ENCODE assay signal across 8 cellular contexts in the genomic region with DNA sequence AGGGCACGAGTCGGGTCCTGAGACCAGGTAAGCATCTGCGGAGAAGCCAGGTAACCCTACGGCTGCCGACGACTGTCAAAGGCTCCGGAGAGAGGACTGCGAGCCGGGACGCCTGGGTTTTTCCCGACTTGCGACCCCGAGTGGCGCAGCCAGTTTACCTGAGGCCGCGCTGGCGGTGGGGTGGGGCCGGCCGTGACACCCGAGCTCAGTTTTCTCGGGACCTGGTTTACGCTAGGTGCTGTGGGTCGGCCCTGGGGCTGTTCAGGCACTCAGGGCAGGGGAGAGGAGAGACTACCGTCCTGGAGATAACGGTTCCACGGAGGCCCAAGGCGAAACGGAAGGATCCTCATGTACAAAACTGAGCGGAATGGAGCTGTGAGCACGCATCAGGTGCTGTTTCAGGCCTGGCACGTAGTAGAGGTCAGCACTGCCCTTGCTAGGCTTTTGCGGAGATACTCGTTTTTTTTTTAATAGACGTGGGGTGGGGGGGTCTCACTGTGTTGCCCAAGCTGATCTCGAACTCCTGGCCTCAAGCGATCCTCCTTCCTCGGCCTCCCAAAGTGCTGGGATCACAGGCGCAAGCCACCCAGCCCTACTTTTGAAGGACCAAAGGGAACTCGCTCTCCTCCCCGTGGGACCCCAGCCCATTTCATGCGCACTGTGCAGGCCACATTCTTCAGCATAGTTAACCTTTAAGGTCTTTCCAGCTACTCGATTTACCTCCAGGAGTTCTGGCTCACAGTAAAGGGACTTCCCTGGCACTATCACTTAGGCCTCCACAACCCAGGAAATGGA. TPM values are rescaled to one million over a fixed set of nuclear protein-coding genes. Genes with fewer than 3 reads are reported as not detected.
DNase-seq lines count a peak whose midpoint lies in the region; ATAC-seq and TF ChIP-seq lines count a peak whose summit lies in the region.

No MANE protein-coding gene starts in this region.

- no peaks in the 10 kb centered on the region for H3K27me3 ChIP-seq in breast epithelium
- H3K27me3 ChIP-seq in uterus, result no peaks in the 10 kb centered on the region

- TF ChIP-seq POLR2A in breast epithelium (IDR thresholded peaks at IDR 0.05), result no peak
- TF ChIP-seq POLR2A in uterus (IDR thresholded peaks at IDR 0.05), result no peak

- H3K27me3 Mint-ChIP-seq in memory B cell, result no peaks in the 10 kb centered on the region

- no peak for TF ChIP-seq CTCF in breast epithelium (IDR thresholded peaks at IDR 0.05)
- TF ChIP-seq CTCF in uterus (IDR thresholded peaks at IDR 0.05), result peak in 1 of 4 experiments; percentile 5

- H3K27ac Mint-ChIP-seq in memory B cell, result peak overlapping the region; percentile 93

- intact Hi-C loops in breast epithelium (cut with DNase I; ENCODE audit: low total_unique reads), result no loop called here
- intact Hi-C loops in uterus (cut with DNase I; ENCODE audit: low total_unique reads), result no loop called here

- H3K4me3 Mint-ChIP-seq in memory B cell, result peak overlapping the region; percentile 96

- peaks cover 3% of the 10 kb centered on the region for H3K36me3 Mint-ChIP-seq in memory B cell

- H3K9me3 Mint-ChIP-seq in memory B cell, result no peaks in the 10 kb centered on the region

- peak; percentile 12 for DNase-seq in DMS79 treated with DMSO at 0.1 percent for 48 hours (lab: John Stamatoyannopoulos, UW)
- peak; percentile 30 for DNase-seq in M059J (ENCODE audit: low read depth)
- no peak for DNase-seq in breast epithelium (ENCODE audit: low spot score in 2 of 2)
- no peak for DNase-seq in memory B cell (ENCODE audit: low spot score in 2 of 2)
- no peak for DNase-seq in uterus
- DNase-seq in NCI-H510A (lab: John Stamatoyannopoulos, UW), result no peak
- no peak for DNase-seq in central memory CD4-positive, alpha-beta T cell

- H3K9me3 ChIP-seq in breast epithelium (no peaks in the 10 kb centered on the region), uterus (no peaks in the 10 kb centered on the region)

- H3K36me3 ChIP-seq in breast epithelium (no peaks in the 10 kb centered on the region), uterus (no peaks in the 10 kb centered on the region)

- H3K4me1 Mint-ChIP-seq in memory B cell, result peaks cover 32% of the 10 kb centered on the region

- H3K4me1 ChIP-seq in breast epithelium, result peaks cover 0 to 13% of the 10 kb centered on the region in 2 donors
- H3K4me1 ChIP-seq in uterus, result peaks cover 4 to 17% of the 10 kb centered on the region in 2 donors

- H3K27ac ChIP-seq in breast epithelium, result peak overlapping the region; percentile 83 to 86
- peak overlapping the region; percentile 93 for H3K27ac ChIP-seq in uterus

- ATAC-seq in GM21576 (IDR thresholded peaks at IDR 0.05; ENCODE audit: unreplicated experiment) (peak; percentile 7), memory B cell (ENCODE audit: low read depth) (peak; percentile 12)

- H3K4me3 ChIP-seq in breast epithelium (peak overlapping the region; percentile 68 to 85 (median 85)), uterus (peak overlapping the region; percentile 74 to 96)

RNA-seq across cellular contexts. Expression of gene MTRFR, which starts 0.5 kb away (rescaled TPM):
- 25.5 and 32.1 TPM in 2 replicates for total RNA-seq in M059J (2014; rRNA removed; shearing (Covaris generic))
- total RNA-seq in breast epithelium (1 to 10 TPM; 5.6 to 8.8 (median 8.6) TPM), uterus (10 to 100 TPM in 2 of 4 donors, 1 to 10 TPM in 1, under 1 TPM in 1; 0.51 to 18.9 (median 8.3) TPM)

RNA-seq across cellular contexts. Expression of gene MPHOSPH9, which starts 0.8 kb away (rescaled TPM):
- 52.7 and 80.0 TPM in 2 replicates for total RNA-seq in M059J (2014; rRNA removed; shearing (Covaris generic))
- total RNA-seq in breast epithelium (10 to 100 TPM; 19.0 to 28.6 (median 21.7) TPM), uterus (100 to 1,000 TPM in 2 of 4 donors, 10 to 100 TPM in 2; 21.3 to 124 (median 75.1) TPM)

RNA-seq across cellular contexts. Expression of gene CDK2AP1, which starts 38.0 kb away (rescaled TPM):
- 224 and 249 TPM in 2 replicates for total RNA-seq in M059J (2014; rRNA removed; shearing (Covaris generic))
- total RNA-seq in breast epithelium (100 to 1,000 TPM in 2 of 3 donors, 10 to 100 TPM in 1; 81.3 to 133 (median 118) TPM), uterus (100 to 1,000 TPM in 2 of 4 donors, 10 to 100 TPM in 2; 54.3 to 120 (median 89.9) TPM)

Comparison
In these comparisons a context has a peak if more than half of its experiments do, and no peak if none do; other contexts are left out.
1. DNase-seq: peak in DMS79 treated with DMSO at 0.1 percent for 48 hours (single experiment) and M059J (single experiment); none in breast epithelium (0 of 2), memory B cell (0 of 2), uterus (0 of 2), NCI-H510A (single experiment) and central memory CD4-positive, alpha-beta T cell (single experiment).